Comparison of ENCODE assay signal across 10 cellular contexts in genomic region chr1:53838654-53838974, GRCh38. TPM values are rescaled to one million over a fixed set of nuclear protein-coding genes. Genes with fewer than 3 reads are reported as not detected.
DNase-seq lines count a peak whose midpoint lies in the region; ATAC-seq and FAIRE-seq lines count a peak whose summit lies in the region.
"Had no signal": no experiment of that assay in that cellular context is flagged by ENCODE, and none has a peak within 500 bp of the region (broad histone marks: within the 10 kb centered on the region; RNA-seq: fewer than 3 reads in every experiment).

No MANE protein-coding gene starts in this region.

- peak overlapping the region; percentile 97 for H3K27ac ChIP-seq in stomach smooth muscle (ENCODE audit: low read length)

- H3K36me3 ChIP-seq in stomach smooth muscle (ENCODE audit: control insufficient read depth in 2 of 2, insufficient read depth in 2 of 2, low read length in 2 of 2): no peaks in the 10 kb centered on the region

- peak; percentile 93 for FAIRE-seq in islet of Langerhans (lab: Jason Lieb, UNC)

- H3K27ac Mint-ChIP-seq in T-helper 1 cell treated with Interleukin-12 subunit alpha and Interleukin-12 subunit beta and Interleukin-4 antibody, amounts not matched to agents 30 μg/mL and 1 μg/mL, for 36 hours: peak overlapping the region; percentile 96
- H3K27ac Mint-ChIP-seq in activated naive CD4-positive, alpha-beta T cell treated with anti-CD3 and anti-CD28 coated beads, Interleukin-2, amount 50 U/mL, for 72 hours: peak overlapping the region; percentile 95 to 98

- H3K27me3 ChIP-seq in stomach smooth muscle (ENCODE audit: control insufficient read depth in 1 of 2, insufficient read depth in 2 of 2, low read length in 2 of 2): no peaks in the 10 kb centered on the region

- DNase-seq in T-helper 1 cell (no peak), medulla oblongata (ENCODE audit: extremely low spot score) (no peak), NCI-H2171 (lab: John Stamatoyannopoulos, UW) (no peak), NCI-H526 (lab: John Stamatoyannopoulos, UW) (no peak)
- DNase-seq in activated naive CD4-positive, alpha-beta T cell treated with anti-CD3 and anti-CD28 coated beads, Interleukin-2, amount 50 U/mL, for 72 hours (ENCODE audit: low spot score in 2 of 2): no peak

- peak overlapping the region; percentile 89 to 93 for H3K4me3 ChIP-seq in stomach smooth muscle (ENCODE audit: low read length in 2 of 2)

- no peak for ATAC-seq in activated naive CD4-positive, alpha-beta T cell treated with anti-CD3 and anti-CD28 coated beads, Interleukin-2, amount 50 U/mL, for 72 hours

- H3K9me3 Mint-ChIP-seq in T-helper 1 cell treated with Interleukin-12 subunit alpha and Interleukin-12 subunit beta and Interleukin-4 antibody, amounts not matched to agents 30 μg/mL and 1 μg/mL, for 36 hours: peaks cover 13% of the 10 kb centered on the region
- no peaks in the 10 kb centered on the region for H3K9me3 Mint-ChIP-seq in activated naive CD4-positive, alpha-beta T cell treated with anti-CD3 and anti-CD28 coated beads, Interleukin-2, amount 50 U/mL, for 72 hours

- no peaks in the 10 kb centered on the region for H3K9me3 ChIP-seq in stomach smooth muscle (ENCODE audit: control insufficient read depth in 2 of 2, low read length in 2 of 2)

- H3K4me1 Mint-ChIP-seq in T-helper 1 cell treated with Interleukin-12 subunit alpha and Interleukin-12 subunit beta and Interleukin-4 antibody, amounts not matched to agents 30 μg/mL and 1 μg/mL, for 36 hours (ENCODE audit: low read depth): peaks cover 21% of the 10 kb centered on the region

- peaks cover 5% of the 10 kb centered on the region for H3K36me3 Mint-ChIP-seq in T-helper 1 cell treated with Interleukin-12 subunit alpha and Interleukin-12 subunit beta and Interleukin-4 antibody, amounts not matched to agents 30 μg/mL and 1 μg/mL, for 36 hours (ENCODE audit: low read depth)
- peaks cover 15 to 21% of the 10 kb centered on the region in 2 donors for H3K36me3 Mint-ChIP-seq in activated naive CD4-positive, alpha-beta T cell treated with anti-CD3 and anti-CD28 coated beads, Interleukin-2, amount 50 U/mL, for 72 hours

- H3K4me1 ChIP-seq in stomach smooth muscle (ENCODE audit: control insufficient read depth, insufficient read depth, low read length): peaks cover 3% of the 10 kb centered on the region

- H3K4me3 Mint-ChIP-seq in T-helper 1 cell treated with Interleukin-12 subunit alpha and Interleukin-12 subunit beta and Interleukin-4 antibody, amounts not matched to agents 30 μg/mL and 1 μg/mL, for 36 hours: peak overlapping the region; percentile 100

- peak overlapping the region; percentile 80 to 97 for H3K9ac ChIP-seq in stomach smooth muscle (ENCODE audit: low read length in 2 of 2)

- H3K27me3 Mint-ChIP-seq in T-helper 1 cell treated with Interleukin-12 subunit alpha and Interleukin-12 subunit beta and Interleukin-4 antibody, amounts not matched to agents 30 μg/mL and 1 μg/mL, for 36 hours (ENCODE audit: low read depth): no peaks in the 10 kb centered on the region

RNA-seq across cellular contexts. Expression of gene NDC1, which starts 0.5 kb away (rescaled TPM):
- total RNA-seq in activated naive CD4-positive, alpha-beta T cell treated with anti-CD3 and anti-CD28 coated beads, Interleukin-2, amount 50 U/mL, for 72 hours: 10 to 100 TPM; 17.0 to 33.3 TPM

RNA-seq across cellular contexts. Expression of gene YIPF1, which starts 51.0 kb away (rescaled TPM):
- total RNA-seq in activated naive CD4-positive, alpha-beta T cell treated with anti-CD3 and anti-CD28 coated beads, Interleukin-2, amount 50 U/mL, for 72 hours: 10 to 100 TPM; 18.1 to 21.8 TPM

RNA-seq across cellular contexts. Expression of gene DIO1, which starts 55.4 kb away (rescaled TPM):
- total RNA-seq in activated naive CD4-positive, alpha-beta T cell treated with anti-CD3 and anti-CD28 coated beads, Interleukin-2, amount 50 U/mL, for 72 hours: not detected
- total RNA-seq: lung microvascular endothelial cell; T-helper 2 cell treated with Interferon-gamma antibody and Interleukin-4, amounts not matched to agents 100 ng/mL and 5 ng/mL, for 36 hours had no signal
